In the genomic region with DNA sequence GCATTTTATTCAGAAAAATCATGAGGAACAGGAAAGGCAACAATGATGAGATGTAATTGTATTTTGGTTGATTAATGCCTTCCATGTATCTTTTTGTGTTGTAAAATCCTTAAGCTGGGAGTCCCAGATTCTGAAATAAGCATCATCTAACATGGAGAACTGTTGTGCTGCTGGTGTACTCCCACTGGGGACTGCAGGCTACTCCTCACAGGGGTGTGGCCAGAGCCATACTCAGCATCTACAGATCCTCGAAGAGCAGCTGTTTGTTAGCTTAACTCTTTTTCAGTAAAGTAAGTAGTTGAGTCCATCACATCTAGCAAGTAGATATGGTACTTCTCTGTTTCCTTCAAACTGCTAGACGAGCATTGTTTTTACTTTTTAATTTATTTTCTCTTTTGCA, we compare ENCODE assay signal across 16 cellular contexts.
"Had no signal": no experiment of that assay in that cellular context is flagged by ENCODE, and none has a peak within 500 bp of the region (broad histone marks: within the 10 kb centered on the region; RNA-seq: fewer than 3 reads in every experiment).

No MANE protein-coding gene starts in this region.

- H3K27me3 ChIP-seq: ascending aorta, colonic mucosa, thyroid gland had no signal

- H3K9me3 Mint-ChIP-seq: activated CD4-positive, alpha-beta T cell treated with anti-CD3 and anti-CD28 coated beads, Interleukin-2, amount 10 ng/mL, durations not matched to agents 24 days and 14 days; stimulated activated naive B cell treated with anti-CD40 and anti-IgM and Interleukin-4, amounts not matched to agents 10 μg/mL and 1 μg/mL and 100 μg/mL, for 72 hours had no signal

- H3K4me1 Mint-ChIP-seq: activated CD4-positive, alpha-beta T cell treated with anti-CD3 and anti-CD28 coated beads, Interleukin-2, amount 10 ng/mL, durations not matched to agents 24 days and 14 days; activated naive CD4-positive, alpha-beta T cell treated with anti-CD3 and anti-CD28 coated beads, Interleukin-2, amount 50 U/mL, for 24 hours; central memory CD8-positive, alpha-beta T cell; stimulated activated naive B cell treated with anti-CD40 and anti-IgM and Interleukin-4, amounts not matched to agents 10 μg/mL and 1 μg/mL and 100 μg/mL, for 72 hours had no signal

- H3K4me1 ChIP-seq: ascending aorta, colonic mucosa, left ventricle myocardium inferior, thyroid gland had no signal

- ATAC-seq: activated CD8-positive, alpha-beta T cell treated with anti-CD3 and anti-CD28 coated beads, Interleukin-2, amount 10 ng/mL, durations not matched to agents 7 days and 5 days; activated T-cell treated with anti-CD3 and anti-CD28 coated beads, Interleukin-2, amount 50 U/mL, for 72 hours; stimulated activated naive B cell treated with anti-CD40 and anti-IgM and Interleukin-4, amounts not matched to agents 10 μg/mL and 1 μg/mL and 100 μg/mL, for 72 hours had no signal

- H3K36me3 ChIP-seq: ascending aorta, colonic mucosa, left ventricle myocardium inferior, thyroid gland had no signal

- H3K9me3 ChIP-seq: ascending aorta, colonic mucosa, left ventricle myocardium inferior, thyroid gland had no signal

- H3K27ac ChIP-seq: ascending aorta, colonic mucosa, left ventricle myocardium inferior, thyroid gland had no signal

- H3K4me3 Mint-ChIP-seq: activated CD4-positive, alpha-beta T cell treated with anti-CD3 and anti-CD28 coated beads, Interleukin-2, amount 10 ng/mL, durations not matched to agents 24 days and 14 days; activated CD8-positive, alpha-beta T cell treated with anti-CD3 and anti-CD28 coated beads, Interleukin-2, amount 10 ng/mL, durations not matched to agents 7 days and 5 days; activated naive CD4-positive, alpha-beta T cell treated with anti-CD3 and anti-CD28 coated beads, Interleukin-2, amount 50 U/mL, for 24 hours; activated T-cell treated with anti-CD3 and anti-CD28 coated beads, Interleukin-2, amount 50 U/mL, for 72 hours; central memory CD8-positive, alpha-beta T cell; stimulated activated naive B cell treated with anti-CD40 and anti-IgM and Interleukin-4, amounts not matched to agents 10 μg/mL and 1 μg/mL and 100 μg/mL, for 72 hours had no signal

- DNase-seq: activated CD4-positive, alpha-beta T cell treated with anti-CD3 and anti-CD28 coated beads, Interleukin-2, amount 10 ng/mL, durations not matched to agents 24 days and 14 days; activated CD8-positive, alpha-beta T cell treated with anti-CD3 and anti-CD28 coated beads, Interleukin-2, amount 10 ng/mL, durations not matched to agents 7 days and 5 days; activated gamma-delta T cell; activated T-cell treated with anti-CD3 and anti-CD28 coated beads, Interleukin-2, amount 50 U/mL, for 72 hours; colonic mucosa; erythroblast; foreskin melanocyte; left ventricle myocardium inferior; mammary epithelial cell; retina; stimulated activated naive B cell treated with anti-CD40 and anti-IgM and Interleukin-4, amounts not matched to agents 10 μg/mL and 1 μg/mL and 100 μg/mL, for 72 hours; thyroid gland had no signal

- H3K4me3 ChIP-seq: ascending aorta, colonic mucosa, left ventricle myocardium inferior, thyroid gland had no signal

- H3K27ac Mint-ChIP-seq: activated CD4-positive, alpha-beta T cell treated with anti-CD3 and anti-CD28 coated beads, Interleukin-2, amount 10 ng/mL, durations not matched to agents 24 days and 14 days; activated CD8-positive, alpha-beta T cell treated with anti-CD3 and anti-CD28 coated beads, Interleukin-2, amount 10 ng/mL, durations not matched to agents 7 days and 5 days; activated naive CD4-positive, alpha-beta T cell treated with anti-CD3 and anti-CD28 coated beads, Interleukin-2, amount 50 U/mL, for 24 hours; activated T-cell treated with anti-CD3 and anti-CD28 coated beads, Interleukin-2, amount 50 U/mL, for 72 hours; stimulated activated naive B cell treated with anti-CD40 and anti-IgM and Interleukin-4, amounts not matched to agents 10 μg/mL and 1 μg/mL and 100 μg/mL, for 72 hours had no signal

- H3K27me3 Mint-ChIP-seq: activated CD4-positive, alpha-beta T cell treated with anti-CD3 and anti-CD28 coated beads, Interleukin-2, amount 10 ng/mL, durations not matched to agents 24 days and 14 days; activated naive CD4-positive, alpha-beta T cell treated with anti-CD3 and anti-CD28 coated beads, Interleukin-2, amount 50 U/mL, for 24 hours; central memory CD8-positive, alpha-beta T cell; stimulated activated naive B cell treated with anti-CD40 and anti-IgM and Interleukin-4, amounts not matched to agents 10 μg/mL and 1 μg/mL and 100 μg/mL, for 72 hours had no signal

- H3K36me3 Mint-ChIP-seq: activated naive CD4-positive, alpha-beta T cell treated with anti-CD3 and anti-CD28 coated beads, Interleukin-2, amount 50 U/mL, for 24 hours; stimulated activated naive B cell treated with anti-CD40 and anti-IgM and Interleukin-4, amounts not matched to agents 10 μg/mL and 1 μg/mL and 100 μg/mL, for 72 hours had no signal

- FAIRE-seq: endometrium had no signal
